ENCODE assay signal across 23 cellular contexts in the genomic region with DNA sequence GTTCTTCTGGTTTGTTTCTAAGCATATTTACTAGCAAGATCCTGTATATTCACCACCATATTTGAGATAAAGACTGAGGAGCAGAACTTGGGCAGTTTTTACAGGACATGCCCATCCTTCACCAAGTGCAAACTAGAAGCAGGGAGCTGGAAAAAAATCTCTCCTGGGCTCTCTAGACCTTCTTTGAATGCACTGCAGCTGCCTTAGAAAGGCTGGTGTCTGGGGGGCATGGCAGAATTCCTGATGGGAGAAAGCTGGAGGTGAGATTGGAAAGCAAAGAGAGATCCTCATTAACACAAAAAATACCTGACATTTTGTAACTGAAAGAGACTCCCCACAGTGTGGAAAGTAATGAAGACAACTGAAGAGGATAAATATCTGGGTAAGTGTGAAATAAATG.
"Had no signal": no experiment of that assay in that cellular context is flagged by ENCODE, and none has a peak within 500 bp of the region (broad histone marks: within the 10 kb centered on the region; RNA-seq: fewer than 3 reads in every experiment).

No MANE protein-coding gene starts in this region.

- H3K4me3 Mint-ChIP-seq: effector memory CD8-positive, alpha-beta T cell; naive thymus-derived CD8-positive, alpha-beta T cell; nephron progenitor cell; stimulated activated naive B cell treated with anti-CD40 and anti-IgM and Interleukin-4, amounts not matched to agents 10 μg/mL and 1 μg/mL and 100 μg/mL, for 72 hours; stimulated activated naive CD8-positive, alpha-beta T cell treated with anti-CD3 and anti-CD28 coated beads, Interleukin-15, Interleukin-2, amounts not matched to agents 100 ng/mL and 50 ng/mL, for 24 hours had no signal

- H3K27ac Mint-ChIP-seq: effector memory CD8-positive, alpha-beta T cell; naive thymus-derived CD8-positive, alpha-beta T cell; nephron progenitor cell; progenitor cell of endocrine pancreas; stimulated activated naive B cell treated with anti-CD40 and anti-IgM and Interleukin-4, amounts not matched to agents 10 μg/mL and 1 μg/mL and 100 μg/mL, for 72 hours; stimulated activated naive CD8-positive, alpha-beta T cell treated with anti-CD3 and anti-CD28 coated beads, Interleukin-15, Interleukin-2, amounts not matched to agents 100 ng/mL and 50 ng/mL, for 24 hours had no signal

- H3K9ac ChIP-seq: parathyroid adenoma had no signal

- H3K9me3 Mint-ChIP-seq: nephron progenitor cell had no signal

- H3K4me1 Mint-ChIP-seq: naive thymus-derived CD8-positive, alpha-beta T cell; stimulated activated naive B cell treated with anti-CD40 and anti-IgM and Interleukin-4, amounts not matched to agents 10 μg/mL and 1 μg/mL and 100 μg/mL, for 72 hours had no signal

- H3K36me3 Mint-ChIP-seq: naive thymus-derived CD8-positive, alpha-beta T cell; stimulated activated naive B cell treated with anti-CD40 and anti-IgM and Interleukin-4, amounts not matched to agents 10 μg/mL and 1 μg/mL and 100 μg/mL, for 72 hours had no signal

- ATAC-seq: effector memory CD8-positive, alpha-beta T cell; left cardiac atrium; left lung; naive thymus-derived CD8-positive, alpha-beta T cell; right lobe of liver; stimulated activated naive B cell treated with anti-CD40 and anti-IgM and Interleukin-4, amounts not matched to agents 10 μg/mL and 1 μg/mL and 100 μg/mL, for 72 hours had no signal

- H2AFZ ChIP-seq: parathyroid adenoma had no signal

- H3K4me3 ChIP-seq: esophagus squamous epithelium, left lung, right lobe of liver, thoracic aorta, tibial nerve, upper lobe of left lung had no signal

- H3K36me3 ChIP-seq: esophagus squamous epithelium, left lung, right lobe of liver, thoracic aorta, tibial nerve, upper lobe of left lung had no signal

- H3K4me1 ChIP-seq: esophagus squamous epithelium, left lung, parathyroid adenoma, right lobe of liver, tibial nerve, upper lobe of left lung had no signal

- H3K79me2 ChIP-seq: parathyroid adenoma had no signal

- DNase-seq: cortex of kidney; effector memory CD8-positive, alpha-beta T cell; erythroblast; esophagus squamous epithelium; foreskin melanocyte; glutamatergic neuron; hypothalamus; left cardiac atrium; left lung; mesenchymal stem cell; naive thymus-derived CD8-positive, alpha-beta T cell; nephron progenitor cell; right lobe of liver; small intestine; stimulated activated CD4-positive, alpha-beta T cell treated with anti-CD3 and anti-CD28 coated beads, Interleukin-15, amount 100 ng/mL, for 24 hours; stimulated activated CD4-positive, alpha-beta T cell treated with anti-CD3 and anti-CD28 coated beads, Interleukin-2, amount 100 ng/mL, for 48 hours; stimulated activated naive B cell treated with anti-CD40 and anti-IgM and Interleukin-4, amounts not matched to agents 10 μg/mL and 1 μg/mL and 100 μg/mL, for 72 hours; upper lobe of left lung had no signal

- H3K27me3 Mint-ChIP-seq: effector memory CD8-positive, alpha-beta T cell; naive thymus-derived CD8-positive, alpha-beta T cell; progenitor cell of endocrine pancreas; stimulated activated naive B cell treated with anti-CD40 and anti-IgM and Interleukin-4, amounts not matched to agents 10 μg/mL and 1 μg/mL and 100 μg/mL, for 72 hours; stimulated activated naive CD8-positive, alpha-beta T cell treated with anti-CD3 and anti-CD28 coated beads, Interleukin-15, Interleukin-2, amounts not matched to agents 100 ng/mL and 50 ng/mL, for 24 hours had no signal

- H3K27me3 ChIP-seq: esophagus squamous epithelium, left lung, right lobe of liver, tibial nerve, upper lobe of left lung had no signal

- H3K27ac ChIP-seq: esophagus squamous epithelium, left lung, parathyroid adenoma, right lobe of liver, thoracic aorta, tibial nerve, upper lobe of left lung had no signal

- H3K9me3 ChIP-seq: esophagus squamous epithelium, left lung, right lobe of liver, thoracic aorta, tibial nerve, upper lobe of left lung had no signal
